9 cellular contexts compared by ENCODE assay signal in genomic region chr7:44257618-44258422, GRCh38. TPM values are rescaled to one million over a fixed set of nuclear protein-coding genes. Genes with fewer than 3 reads are reported as not detected.
A peak's percentile ranks its signal among the peaks of the same experiment; 100 is the strongest.
DNase-seq lines count a peak whose midpoint lies in the region; ATAC-seq and TF ChIP-seq lines count a peak whose summit lies in the region.
"Had no signal": no experiment of that assay in that cellular context is flagged by ENCODE, and none has a peak within 500 bp of the region (broad histone marks: within the 10 kb centered on the region; RNA-seq: fewer than 3 reads in every experiment).

No MANE protein-coding gene starts in this region.

- WGBS in aorta, 2 donors, result 12 to 15% methylated on average over 18 of the region's 18 CpGs

- no peaks in the 10 kb centered on the region for H3K27me3 ChIP-seq in aorta (ENCODE audit: control insufficient read depth in 1 of 2, insufficient read depth in 2 of 2, low read length in 1 of 2)

- H3K4me1 ChIP-seq in aorta (ENCODE audit: control insufficient read depth in 1 of 2, insufficient read depth in 2 of 2, low read length in 2 of 2), result peaks cover 0 to 10% of the 10 kb centered on the region in 2 donors

- H3K4me3 ChIP-seq in aorta (ENCODE audit: low read length in 2 of 2), result no peak overlapping the region

- no peaks in the 10 kb centered on the region for H3K9me3 ChIP-seq in aorta (ENCODE audit: control insufficient read depth, low read length)

- H3K36me3 ChIP-seq in aorta (ENCODE audit: control insufficient read depth in 1 of 2, insufficient read depth in 2 of 2, low read length in 1 of 2), result no peaks in the 10 kb centered on the region

- ATAC-seq in HG03064 (IDR thresholded peaks at IDR 0.05; ENCODE audit: low read depth, unreplicated experiment), result peak; percentile 88
- peak; percentile 90 for ATAC-seq in aorta (ENCODE audit: low FRiP score)

- peak; percentile 29; the same call in 1 of the 2 replicates for TF ChIP-seq POLR2A in Raji (IDR thresholded peaks at IDR 0.05; ENCODE audit: insufficient read depth, low read depth, low read length)

- intact Hi-C loops in aorta (cut with DNase I), result no loop called here

- H3K27ac ChIP-seq in aorta (ENCODE audit: low read depth in 1 of 2, low read length in 2 of 2), result peak overlapping the region; percentile 97 to 98
- H3K27ac ChIP-seq: 22Rv1 had no signal

- peak; percentile 52 for DNase-seq in DMS 273 (lab: John Stamatoyannopoulos, UW; ENCODE audit: unreplicated experiment)
- DNase-seq in DMS 273 treated with DMSO at 0.1 percent for 48 hours (lab: John Stamatoyannopoulos, UW), result no peak
- peak; percentile 82 for DNase-seq in activated naive CD4-positive, alpha-beta T cell treated with Interleukin-2 at 50 U/mL for 16 hours
- peak; percentile 93 for DNase-seq in glomerular visceral epithelial cell (ENCODE audit: extremely low spot score)
- peak; percentile 74 for DNase-seq in retina
- DNase-seq in aorta, result peak; percentile 94

RNA-seq across cellular contexts. Expression of gene YKT6, which starts 57.0 kb away (rescaled TPM):
- total RNA-seq in aorta, result 10 to 100 TPM; 55.4 to 73.1 TPM
- 10 to 100 TPM; 47.2 to 53.2 TPM for polyA plus RNA-seq in aorta
